ENCODE assay signal across 12 cellular contexts in the genomic region with DNA sequence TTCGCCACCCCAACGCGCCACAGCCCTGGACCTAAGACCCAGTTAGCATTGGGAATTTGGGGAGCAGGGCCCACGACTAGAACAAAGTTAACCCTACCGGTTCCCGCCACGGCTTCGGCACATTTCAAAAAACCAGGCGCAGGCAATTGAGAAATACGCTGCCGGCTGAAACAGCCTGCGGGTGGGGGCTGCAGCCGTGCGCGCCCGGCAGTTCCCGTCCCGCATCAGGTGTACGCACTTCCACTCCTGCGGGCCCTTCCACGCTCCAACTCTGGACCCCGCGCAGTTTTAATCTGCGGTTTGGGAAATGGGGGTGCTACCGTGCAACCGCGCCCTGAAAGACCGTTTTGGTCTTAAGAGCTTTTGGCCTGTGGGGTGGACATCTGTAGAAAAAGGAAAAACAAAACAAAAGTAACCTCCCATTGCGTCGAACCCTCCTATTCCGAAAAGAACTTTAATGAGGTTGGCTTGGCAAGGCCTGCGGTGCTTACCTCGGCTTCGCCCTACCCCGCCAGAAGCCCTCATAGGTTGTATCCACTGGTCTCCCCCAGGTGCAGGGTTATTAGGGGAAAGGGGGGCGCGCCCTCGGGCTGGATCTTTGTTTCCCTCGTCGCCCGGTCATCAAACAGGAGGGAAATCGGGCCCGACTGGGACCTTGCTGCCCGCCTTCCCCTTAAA. TPM values are rescaled to one million over a fixed set of nuclear protein-coding genes. Genes with fewer than 3 reads are reported as not detected.
DNase-seq lines count a peak whose midpoint lies in the region; ATAC-seq and TF ChIP-seq lines count a peak whose summit lies in the region.
"Had no signal": no experiment of that assay in that cellular context is flagged by ENCODE, and none has a peak within 500 bp of the region (broad histone marks: within the 10 kb centered on the region; RNA-seq: fewer than 3 reads in every experiment).

No MANE protein-coding gene starts in this region.

- H3K4me3 ChIP-seq in left ventricle myocardium inferior (peak overlapping the region; percentile 85), mesendoderm (ENCODE audit: low read length) (no peak overlapping the region)
- H3K4me3 ChIP-seq: SK-N-MC had no signal

- no peak overlapping the region for H3K18ac ChIP-seq in mesendoderm (ENCODE audit: low read length)

- no peak overlapping the region for H3K56ac ChIP-seq in mesendoderm (ENCODE audit: low read length)

- no peaks in the 10 kb centered on the region for H3K79me2 ChIP-seq in mesendoderm (ENCODE audit: control insufficient read depth, insufficient read depth, low read length)

- H3K4me1 Mint-ChIP-seq in chondrocyte (ENCODE audit: low read depth), result peaks cover 21% of the 10 kb centered on the region

- H3K27ac Mint-ChIP-seq in chondrocyte (ENCODE audit: unreplicated experiment), result no peak overlapping the region

- peak overlapping the region; percentile 60 for H3K4me3 Mint-ChIP-seq in chondrocyte (ENCODE audit: unreplicated experiment)

- no peak overlapping the region for H3K9ac ChIP-seq in mesendoderm (ENCODE audit: low read length)

- H3K27ac ChIP-seq in left ventricle myocardium inferior (replicated peaks), result peak overlapping the region; percentile 92
- H3K27ac ChIP-seq in mesendoderm (ENCODE audit: low read depth, low read length), result no peak overlapping the region
- H3K27ac ChIP-seq: SK-N-MC had no signal

- no peaks in the 10 kb centered on the region for H3K79me1 ChIP-seq in mesendoderm (ENCODE audit: low read length)

- no peak overlapping the region for H2AK5ac ChIP-seq in mesendoderm (ENCODE audit: low read length)

- no peak overlapping the region for H4K5ac ChIP-seq in mesendoderm (ENCODE audit: low read length)

- no peak overlapping the region for H3K4ac ChIP-seq in mesendoderm (ENCODE audit: low read depth, low read length)

- peaks cover 4% of the 10 kb centered on the region for H3K36me3 Mint-ChIP-seq in chondrocyte (ENCODE audit: low read depth)

- TF ChIP-seq CTCF in left ventricle myocardium inferior (IDR thresholded peaks at IDR 0.05; ENCODE audit: borderline replicate concordance) (no peak), chondrocyte (IDR thresholded peaks at IDR 0.05) (peak; percentile 63)

- no peak overlapping the region for H2BK15ac ChIP-seq in mesendoderm (replicated peaks; ENCODE audit: low read depth)

- H3K4me1 ChIP-seq in left ventricle myocardium inferior (peaks cover 34% of the 10 kb centered on the region), mesendoderm (ENCODE audit: control insufficient read depth, low read depth, low read length) (no peaks in the 10 kb centered on the region)

- peaks cover 83% of the 10 kb centered on the region for H3K27me3 Mint-ChIP-seq in chondrocyte (ENCODE audit: low read depth)

- H3K23ac ChIP-seq in mesendoderm (ENCODE audit: low read length), result no peak overlapping the region

- H2BK120ac ChIP-seq in mesendoderm (ENCODE audit: low read depth, low read length), result no peak overlapping the region

- intact Hi-C loops in left ventricle myocardium inferior (cut with micrococcal nuclease) (no loop called here), Right ventricle myocardium superior (cut with DNase I) (loop anchor here (10.0 kb wide), 3 partner anchors 433 to 743 kb away; no protein-coding TSS in a partner anchor)

- H3K9me3 Mint-ChIP-seq in chondrocyte (ENCODE audit: low read depth), result no peaks in the 10 kb centered on the region

- peaks cover 6% of the 10 kb centered on the region for H3K36me3 ChIP-seq in left ventricle myocardium inferior
- H3K36me3 ChIP-seq in mesendoderm (ENCODE audit: control insufficient read depth, insufficient read depth, low read length), result no peaks in the 10 kb centered on the region

- DNase-seq in left ventricle myocardium inferior, result no peak
- no peak for DNase-seq in Right ventricle myocardium superior
- peak; percentile 72 for DNase-seq in chondrocyte (ENCODE audit: low spot score)
- no peak for DNase-seq in mesendoderm
- DNase-seq in DMS79 treated with DMSO at 0.1 percent for 48 hours (lab: John Stamatoyannopoulos, UW), result no peak
- no peak for DNase-seq in NCI-H128 (lab: John Stamatoyannopoulos, UW; ENCODE audit: unreplicated experiment)
- DNase-seq in NCI-H510A (lab: John Stamatoyannopoulos, UW), result no peak
- DNase-seq in DMS79 (lab: John Stamatoyannopoulos, UW), result no peak
- DNase-seq: activated gamma-delta T cell, NCI-H1105 had no signal

- H4K8ac ChIP-seq in mesendoderm (ENCODE audit: low read depth, low read length), result no peak overlapping the region

- H3K4me2 ChIP-seq in mesendoderm (ENCODE audit: low read length), result peak overlapping the region; percentile 32

- ATAC-seq in Right ventricle myocardium superior (ENCODE audit: poor library complexity), result no peak

- WGBS in mesendoderm (ENCODE audit: extremely low coverage, insufficient coverage, low lambda C conversion rate), result no CpG with 5 or more reads among the region's 44 CpGs

- no peak overlapping the region for H2BK5ac ChIP-seq in mesendoderm (ENCODE audit: low read length)

- H3K27me3 ChIP-seq in left ventricle myocardium inferior (ENCODE audit: low read depth) (peaks cover 96% of the 10 kb centered on the region), mesendoderm (ENCODE audit: insufficient read depth, low read length, poor library complexity) (peaks cover 72% of the 10 kb centered on the region)

- no peaks in the 10 kb centered on the region for H3K9me3 ChIP-seq in left ventricle myocardium inferior (replicated peaks)

RNA-seq across cellular contexts. Expression of a gene that starts 7.1 kb away (rescaled TPM):
- total RNA-seq in left ventricle myocardium inferior (36.8 TPM), Right ventricle myocardium superior (11.6 TPM), chondrocyte (1.0 to 2.5 TPM (median 1.5 TPM) in 3 replicates)
- polyA plus RNA-seq in mesendoderm (2013, experiment 1 of 2), result 0.27 TPM
- polyA plus RNA-seq in mesendoderm (2013, experiment 2 of 2), result 0.21 TPM
- total RNA-seq: temporal lobe had no signal
